2 cellular contexts compared by ENCODE assay signal in genomic region chr15:88568589-88568988, GRCh38.
TF ChIP-seq lines count a peak whose summit lies in the region.

No MANE protein-coding gene starts in this region.

TF ChIP-seq in neural cell, 6 proteins besides CTCF, POLR2A, EP300 and RAD21 (continued from another document):
- no peak for TF ChIP-seq REST (IDR thresholded peaks at IDR 0.05; ENCODE audit: borderline replicate concordance)

TF ChIP-seq in GM23338, 12 proteins besides CTCF, POLR2A, EP300 and RAD21 (continued from another document):
- TF ChIP-seq STAT1 (IDR thresholded peaks at IDR 0.05; ENCODE audit: unreplicated experiment) (no peak), CREB1 (CRISPR knock-in tag; IDR thresholded peaks at IDR 0.05; ENCODE audit: low read depth) (no peak), ZNF462 (CRISPR knock-in tag; IDR thresholded peaks at IDR 0.05) (no peak), EZH2phosphoT487 (IDR thresholded peaks at IDR 0.05; ENCODE audit: unreplicated experiment) (no peak), EZH2 (IDR thresholded peaks at IDR 0.05; ENCODE audit: low read depth, unreplicated experiment) (no peak), JUNB (IDR thresholded peaks at IDR 0.05; ENCODE audit: unreplicated experiment) (no peak)
